In genomic region chr11:61835663-61836024, GRCh38 we compare ENCODE assay signal across 1 cellular context.
TF ChIP-seq lines count a peak whose summit lies in the region.

No MANE protein-coding gene starts in this region.

TF ChIP-seq in SK-N-SH, 30 proteins besides CTCF, POLR2A, EP300 and RAD21 (continued from another document):
- no peak for TF ChIP-seq PBX3 (IDR thresholded peaks at IDR 0.05)
- no peak for TF ChIP-seq JUND (IDR thresholded peaks at IDR 0.05)
- no peak for TF ChIP-seq GABPA (IDR thresholded peaks at IDR 0.05; ENCODE audit: low read depth)
- TF ChIP-seq, protein P1, sequence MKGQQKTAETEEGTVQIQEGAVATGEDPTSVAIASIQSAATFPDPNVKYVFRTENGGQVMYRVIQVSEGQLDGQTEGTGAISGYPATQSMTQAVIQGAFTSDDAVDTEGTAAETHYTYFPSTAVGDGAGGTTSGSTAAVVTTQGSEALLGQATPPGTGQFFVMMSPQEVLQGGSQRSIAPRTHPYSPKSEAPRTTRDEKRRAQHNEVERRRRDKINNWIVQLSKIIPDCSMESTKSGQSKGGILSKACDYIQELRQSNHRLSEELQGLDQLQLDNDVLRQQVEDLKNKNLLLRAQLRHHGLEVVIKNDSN (IDR thresholded peaks at IDR 0.05; ENCODE audit: borderline replicate concordance, low read depth) = no peak
- TF ChIP-seq, protein P2, sequence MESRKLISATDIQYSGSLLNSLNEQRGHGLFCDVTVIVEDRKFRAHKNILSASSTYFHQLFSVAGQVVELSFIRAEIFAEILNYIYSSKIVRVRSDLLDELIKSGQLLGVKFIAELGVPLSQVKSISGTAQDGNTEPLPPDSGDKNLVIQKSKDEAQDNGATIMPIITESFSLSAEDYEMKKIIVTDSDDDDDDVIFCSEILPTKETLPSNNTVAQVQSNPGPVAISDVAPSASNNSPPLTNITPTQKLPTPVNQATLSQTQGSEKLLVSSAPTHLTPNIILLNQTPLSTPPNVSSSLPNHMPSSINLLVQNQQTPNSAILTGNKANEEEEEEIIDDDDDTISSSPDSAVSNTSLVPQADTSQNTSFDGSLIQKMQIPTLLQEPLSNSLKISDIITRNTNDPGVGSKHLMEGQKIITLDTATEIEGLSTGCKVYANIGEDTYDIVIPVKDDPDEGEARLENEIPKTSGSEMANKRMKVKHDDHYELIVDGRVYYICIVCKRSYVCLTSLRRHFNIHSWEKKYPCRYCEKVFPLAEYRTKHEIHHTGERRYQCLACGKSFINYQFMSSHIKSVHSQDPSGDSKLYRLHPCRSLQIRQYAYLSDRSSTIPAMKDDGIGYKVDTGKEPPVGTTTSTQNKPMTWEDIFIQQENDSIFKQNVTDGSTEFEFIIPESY (IDR thresholded peaks at IDR 0.05; ENCODE audit: borderline replicate concordance, low read depth) = no peak
